Comparison of ENCODE assay signal across 42 cellular contexts in genomic region chr3:193357291-193357690, GRCh38. TPM values are rescaled to one million over a fixed set of nuclear protein-coding genes. Genes with fewer than 3 reads are reported as not detected.
"Had no signal": no experiment of that assay in that cellular context is flagged by ENCODE, and none has a peak within 500 bp of the region (broad histone marks: within the 10 kb centered on the region; RNA-seq: fewer than 3 reads in every experiment).

No MANE protein-coding gene starts in this region.

- H3K4me3 ChIP-seq: adrenal gland, ascending aorta, body of pancreas, breast epithelium, cardiac muscle cell had no signal

- H3K4me1 ChIP-seq: adrenal gland, ascending aorta, body of pancreas, breast epithelium had no signal

- H3K4me1 Mint-ChIP-seq: activated naive CD4-positive, alpha-beta T cell treated with anti-CD3 and anti-CD28 coated beads, Interleukin-2, amount 10 ng/mL, durations not matched to agents 7 days and 5 days; activated naive CD4-positive, alpha-beta T cell treated with anti-CD3 and anti-CD28 coated beads, Interleukin-2, amount 50 U/mL, for 24 hours; activated naive CD8-positive, alpha-beta T cell treated with anti-CD3 and anti-CD28 coated beads for 36 hours; activated naive CD8-positive, alpha-beta T cell treated with anti-CD3 and anti-CD28 coated beads, Interleukin-2, amount 50 U/mL, for 24 hours; activated T-helper 17 cell treated with anti-CD3 and anti-CD28 coated beads, Interleukin-2, amount 50 U/mL, for 72 hours; brain; central memory CD8-positive, alpha-beta T cell had no signal

- H3K4me3 Mint-ChIP-seq: activated naive CD4-positive, alpha-beta T cell treated with anti-CD3 and anti-CD28 coated beads for 36 hours; activated naive CD4-positive, alpha-beta T cell treated with anti-CD3 and anti-CD28 coated beads, Interleukin-2, amount 10 ng/mL, durations not matched to agents 7 days and 5 days; activated naive CD4-positive, alpha-beta T cell treated with anti-CD3 and anti-CD28 coated beads, Interleukin-2, amount 50 U/mL, for 24 hours; activated naive CD8-positive, alpha-beta T cell; activated naive CD8-positive, alpha-beta T cell treated with anti-CD3 and anti-CD28 coated beads for 36 hours; activated naive CD8-positive, alpha-beta T cell treated with anti-CD3 and anti-CD28 coated beads, Interleukin-2, amount 10 ng/mL, durations not matched to agents 7 days and 5 days; activated naive CD8-positive, alpha-beta T cell treated with anti-CD3 and anti-CD28 coated beads, Interleukin-2, amount 50 U/mL, for 24 hours; activated T-cell treated with anti-CD3 and anti-CD28 coated beads, Interleukin-2, amount 50 U/mL, for 24 hours; activated T-cell treated with anti-CD3 and anti-CD28 coated beads, Interleukin-2, amount 50 U/mL, for 4 hours; activated T-cell treated with anti-CD3 and anti-CD28 coated beads, Interleukin-2, amount 50 U/mL, for 72 hours; activated T-helper 1 cell treated with anti-CD3 and anti-CD28 coated beads, Interleukin-12 subunit alpha, Interleukin-12 subunit beta, Interleukin-2, Interleukin-4 antibody, amounts not matched to agents 30 ng/mL and 10 ng/mL and 1 ng/mL, durations not matched to agents 14 hours and 24 hours and 36 hours; activated T-helper 17 cell treated with anti-CD3 and anti-CD28 coated beads, Interleukin-2, amount 50 U/mL, for 72 hours; brain; central memory CD8-positive, alpha-beta T cell had no signal

- H3K36me3 Mint-ChIP-seq: activated naive CD4-positive, alpha-beta T cell treated with anti-CD3 and anti-CD28 coated beads, Interleukin-2, amount 10 ng/mL, durations not matched to agents 7 days and 5 days; activated naive CD4-positive, alpha-beta T cell treated with anti-CD3 and anti-CD28 coated beads, Interleukin-2, amount 50 U/mL, for 24 hours; activated naive CD4-positive, alpha-beta T cell treated with anti-CD3 and anti-CD28 coated beads, Interleukin-2, amount 50 U/mL, for 72 hours; activated naive CD8-positive, alpha-beta T cell; activated naive CD8-positive, alpha-beta T cell treated with anti-CD3 and anti-CD28 coated beads for 36 hours; activated naive CD8-positive, alpha-beta T cell treated with anti-CD3 and anti-CD28 coated beads, Interleukin-2, amount 10 ng/mL, durations not matched to agents 7 days and 5 days; brain had no signal

- DNase-seq: activated effector memory CD4-positive, alpha-beta T cell treated with anti-CD3 and anti-CD28 coated beads, Interleukin-2, amount 50 U/mL, for 16 hours; activated effector memory CD4-positive, alpha-beta T cell treated with Interleukin-2 at 50 U/mL for 16 hours; activated gamma-delta T cell; activated gamma-delta T cell treated with Interleukin-2 at 50 U/mL for 16 hours; activated naive CD4-positive, alpha-beta T cell; activated naive CD4-positive, alpha-beta T cell treated with anti-CD3 and anti-CD28 coated beads for 36 hours; activated naive CD4-positive, alpha-beta T cell treated with anti-CD3 and anti-CD28 coated beads, Interleukin-2, amount 10 ng/mL, durations not matched to agents 7 days and 5 days; activated naive CD4-positive, alpha-beta T cell treated with anti-CD3 and anti-CD28 coated beads, Interleukin-2, amount 50 U/mL, for 16 hours; activated naive CD4-positive, alpha-beta T cell treated with Interleukin-2 at 50 U/mL for 16 hours; activated naive CD8-positive, alpha-beta T cell treated with anti-CD3 and anti-CD28 coated beads for 36 hours; activated naive CD8-positive, alpha-beta T cell treated with anti-CD3 and anti-CD28 coated beads, Interleukin-2, amount 10 ng/mL, durations not matched to agents 7 days and 5 days; activated naive CD8-positive, alpha-beta T cell treated with anti-CD3 and anti-CD28 coated beads, Interleukin-2, amount 50 U/mL, for 24 hours; activated T-cell treated with anti-CD3 and anti-CD28 coated beads, Interleukin-2, amount 50 U/mL, for 1 hour; activated T-cell treated with anti-CD3 and anti-CD28 coated beads, Interleukin-2, amount 50 U/mL, for 24 hours; activated T-cell treated with anti-CD3 and anti-CD28 coated beads, Interleukin-2, amount 50 U/mL, for 4 hours; activated T-cell treated with anti-CD3 and anti-CD28 coated beads, Interleukin-2, amount 50 U/mL, for 48 hours; activated T-cell treated with anti-CD3 and anti-CD28 coated beads, Interleukin-2, amount 50 U/mL, for 72 hours; adrenal gland; amniotic stem cell; amygdala; anterior cingulate cortex; aorta; body of pancreas; brain microvascular endothelial cell; caudate nucleus; central memory CD4-positive, alpha-beta T cell; cerebellar nuclear complex had no signal

- H3K36me3 ChIP-seq: adrenal gland, ascending aorta, brain microvascular endothelial cell, breast epithelium, cardiac muscle cell had no signal

- H3K27ac ChIP-seq: adrenal gland, ascending aorta, body of pancreas, brain microvascular endothelial cell, breast epithelium, cardiac muscle cell had no signal

- H3K27me3 ChIP-seq: adrenal gland, ascending aorta, body of pancreas, brain microvascular endothelial cell, breast epithelium, cardiac muscle cell had no signal

- H3K9me3 Mint-ChIP-seq: activated naive CD4-positive, alpha-beta T cell treated with anti-CD3 and anti-CD28 coated beads for 36 hours; activated naive CD4-positive, alpha-beta T cell treated with anti-CD3 and anti-CD28 coated beads, Interleukin-2, amount 10 ng/mL, durations not matched to agents 7 days and 5 days; activated naive CD4-positive, alpha-beta T cell treated with anti-CD3 and anti-CD28 coated beads, Interleukin-2, amount 50 U/mL, for 24 hours; activated naive CD4-positive, alpha-beta T cell treated with anti-CD3 and anti-CD28 coated beads, Interleukin-2, amount 50 U/mL, for 72 hours; activated naive CD8-positive, alpha-beta T cell treated with anti-CD3 and anti-CD28 coated beads for 36 hours; activated naive CD8-positive, alpha-beta T cell treated with anti-CD3 and anti-CD28 coated beads, Interleukin-2, amount 10 ng/mL, durations not matched to agents 7 days and 5 days; activated naive CD8-positive, alpha-beta T cell treated with anti-CD3 and anti-CD28 coated beads, Interleukin-2, amount 50 U/mL, for 24 hours; activated T-cell treated with anti-CD3 and anti-CD28 coated beads, Interleukin-2, amount 50 U/mL, for 24 hours; activated T-cell treated with anti-CD3 and anti-CD28 coated beads, Interleukin-2, amount 50 U/mL, for 4 hours; activated T-cell treated with anti-CD3 and anti-CD28 coated beads, Interleukin-2, amount 50 U/mL, for 72 hours; activated T-helper 1 cell treated with anti-CD3 and anti-CD28 coated beads, Interleukin-12 subunit alpha, Interleukin-12 subunit beta, Interleukin-2, Interleukin-4 antibody, amounts not matched to agents 30 ng/mL and 10 ng/mL and 1 ng/mL, durations not matched to agents 14 hours and 24 hours and 36 hours; activated T-helper 17 cell treated with anti-CD3 and anti-CD28 coated beads, Interleukin-2, amount 50 U/mL, for 72 hours; activated T-helper 2 cell treated with anti-CD3 and anti-CD28 coated beads, Interferon-gamma antibody, Interleukin-2, Interleukin-4, amounts not matched to agents 10 μg/mL and 5 μg/mL and 100 μg/mL, durations not matched to agents 14 hours and 24 hours and 36 hours; central memory CD8-positive, alpha-beta T cell had no signal

- ATAC-seq: activated naive CD4-positive, alpha-beta T cell treated with anti-CD3 and anti-CD28 coated beads, Interleukin-2, amount 50 U/mL, for 72 hours; activated naive CD8-positive, alpha-beta T cell treated with anti-CD3 and anti-CD28 coated beads, Interleukin-2, amount 50 U/mL, for 24 hours; activated T-cell treated with anti-CD3 and anti-CD28 coated beads, Interleukin-2, amount 50 U/mL, for 4 hours; activated T-cell treated with anti-CD3 and anti-CD28 coated beads, Interleukin-2, amount 50 U/mL, for 72 hours; activated T-helper 17 cell treated with anti-CD3 and anti-CD28 coated beads, Interleukin-2, amount 50 U/mL, for 72 hours; body of pancreas had no signal

- H3K9me3 ChIP-seq: adrenal gland, ascending aorta, body of pancreas, breast epithelium had no signal

- H3K27me3 Mint-ChIP-seq: activated naive CD8-positive, alpha-beta T cell treated with anti-CD3 and anti-CD28 coated beads, Interleukin-2, amount 10 ng/mL, durations not matched to agents 7 days and 5 days; brain had no signal

- H3K27ac Mint-ChIP-seq: activated naive CD4-positive, alpha-beta T cell treated with anti-CD3 and anti-CD28 coated beads for 36 hours; activated naive CD4-positive, alpha-beta T cell treated with anti-CD3 and anti-CD28 coated beads, Interleukin-2, amount 10 ng/mL, durations not matched to agents 7 days and 5 days; activated naive CD4-positive, alpha-beta T cell treated with anti-CD3 and anti-CD28 coated beads, Interleukin-2, amount 50 U/mL, for 24 hours; activated naive CD4-positive, alpha-beta T cell treated with anti-CD3 and anti-CD28 coated beads, Interleukin-2, amount 50 U/mL, for 72 hours; activated naive CD8-positive, alpha-beta T cell; activated naive CD8-positive, alpha-beta T cell treated with anti-CD3 and anti-CD28 coated beads for 36 hours; activated naive CD8-positive, alpha-beta T cell treated with anti-CD3 and anti-CD28 coated beads, Interleukin-2, amount 10 ng/mL, durations not matched to agents 7 days and 5 days; activated naive CD8-positive, alpha-beta T cell treated with anti-CD3 and anti-CD28 coated beads, Interleukin-2, amount 50 U/mL, for 24 hours; activated T-cell treated with anti-CD3 and anti-CD28 coated beads, Interleukin-2, amount 50 U/mL, for 24 hours; activated T-cell treated with anti-CD3 and anti-CD28 coated beads, Interleukin-2, amount 50 U/mL, for 72 hours; activated T-helper 1 cell treated with anti-CD3 and anti-CD28 coated beads, Interleukin-12 subunit alpha, Interleukin-12 subunit beta, Interleukin-2, Interleukin-4 antibody, amounts not matched to agents 30 ng/mL and 10 ng/mL and 1 ng/mL, durations not matched to agents 14 hours and 24 hours and 36 hours; activated T-helper 17 cell treated with anti-CD3 and anti-CD28 coated beads, Interleukin-2, amount 50 U/mL, for 72 hours; activated T-helper 2 cell treated with anti-CD3 and anti-CD28 coated beads, Interferon-gamma antibody, Interleukin-2, Interleukin-4, amounts not matched to agents 10 μg/mL and 5 μg/mL and 100 μg/mL, durations not matched to agents 14 hours and 24 hours and 36 hours; brain had no signal

RNA-seq across cellular contexts. Expression of gene ATP13A5, which starts 21.3 kb away (rescaled TPM):
- total RNA-seq: activated naive CD4-positive, alpha-beta T cell treated with anti-CD3 and anti-CD28 coated beads for 36 hours; activated naive CD4-positive, alpha-beta T cell treated with anti-CD3 and anti-CD28 coated beads, Interleukin-2, amount 50 U/mL, for 72 hours; activated naive CD8-positive, alpha-beta T cell treated with anti-CD3 and anti-CD28 coated beads for 36 hours; activated naive CD8-positive, alpha-beta T cell treated with anti-CD3 and anti-CD28 coated beads, Interleukin-2, amount 10 ng/mL, durations not matched to agents 7 days and 5 days; activated T-cell treated with anti-CD3 and anti-CD28 coated beads, Interleukin-2, amount 50 U/mL, for 4 hours; activated T-cell treated with anti-CD3 and anti-CD28 coated beads, Interleukin-2, amount 50 U/mL, for 72 hours; activated T-helper 1 cell treated with anti-CD3 and anti-CD28 coated beads, Interleukin-12 subunit alpha, Interleukin-12 subunit beta, Interleukin-2, Interleukin-4 antibody, amounts not matched to agents 30 ng/mL and 10 ng/mL and 1 ng/mL, durations not matched to agents 14 hours and 24 hours and 36 hours; activated T-helper 17 cell treated with anti-CD3 and anti-CD28 coated beads, Interleukin-2, amount 50 U/mL, for 72 hours; activated T-helper 2 cell treated with anti-CD3 and anti-CD28 coated beads, Interferon-gamma antibody, Interleukin-2, Interleukin-4, amounts not matched to agents 10 μg/mL and 5 μg/mL and 100 μg/mL, durations not matched to agents 14 hours and 24 hours and 36 hours; aorta; ascending aorta; astrocyte; body of pancreas; bronchial epithelial cell; cardiac muscle cell; cardiac septum; chondrocyte had no signal
